8 cellular contexts compared by ENCODE assay signal in genomic region chr7:64314493-64315020, GRCh38. TPM values are rescaled to one million over a fixed set of nuclear protein-coding genes. Genes with fewer than 3 reads are reported as not detected.
DNase-seq lines count a peak whose midpoint lies in the region; ATAC-seq and TF ChIP-seq lines count a peak whose summit lies in the region.

No MANE protein-coding gene starts in this region.

- peak overlapping the region; percentile 85 for H3K4me2 ChIP-seq in SK-N-SH

- CTCF ChIA-PET in HEK293 (lab: Yijun Ruan, JAX) (no interaction called here), SK-N-SH (lab: Yijun Ruan, JAX) (interaction anchor here (1.4 kb wide), 1 partner anchor 8 kb away, joined by 3 read pairs; no protein-coding TSS in a partner anchor), WTC11 (lab: Charles Lee) (no interaction called here)

- no peak for TF ChIP-seq RAD21 in SK-N-SH (IDR thresholded peaks at IDR 0.05; ENCODE audit: low read length)

- peaks cover 58% of the 10 kb centered on the region for H3K36me3 Mint-ChIP-seq in WTC11

- H3K4me1 ChIP-seq in HEK293 (ENCODE audit: control insufficient read depth, insufficient read depth, low read length) (no peaks in the 10 kb centered on the region), SK-N-SH (ENCODE audit: control insufficient read depth in 1 of 2, insufficient read depth in 2 of 2, low read depth in 1 of 2, low read length in 1 of 2) (peaks cover 0 to 24% of the 10 kb centered on the region in 2 experiments; a peak in 2 of 4 replicates), esophagus (ENCODE audit: control insufficient read depth in 2 of 2, insufficient read depth in 2 of 2, low read length in 1 of 2) (peaks cover 0 to 4% of the 10 kb centered on the region in 2 donors)

- ATAC-seq in WTC11, result no peak
- no peak for ATAC-seq in GM21390 (IDR thresholded peaks at IDR 0.05; ENCODE audit: unreplicated experiment)

- no peak overlapping the region for H3K27ac Mint-ChIP-seq in WTC11

- WGBS in SK-N-SH (ENCODE audit: low lambda C conversion rate), result 2% methylated on average over 14 of the region's 14 CpGs
- WGBS in esophagus, 2 donors, result 14 to 15% methylated on average over 14 of the region's 14 CpGs

- no peak overlapping the region for H3K4me3 Mint-ChIP-seq in WTC11

- POLR2A ChIA-PET in HEK293 (lab: Yijun Ruan, JAX), result interaction anchor here (1.0 to 2.2 kb wide), 2 partner anchors 9 to 248 kb away, joined by 3 to 16 read pairs; partner anchors contain the start of gene ZNF680
- POLR2A ChIA-PET in SK-N-SH (lab: Yijun Ruan, JAX), result interaction anchor here (0.6 to 1.4 kb wide), 2 partner anchors 248 kb away, joined by 3 to 9 read pairs; partner anchors contain the start of gene ZNF680
- POLR2A ChIA-PET in WTC11 (lab: Charles Lee), result no interaction called here

- peak overlapping the region; percentile 86 for H2AFZ ChIP-seq in SK-N-SH (ENCODE audit: low read depth)

- H3K9me2 ChIP-seq in SK-N-SH, result no peaks in the 10 kb centered on the region; the same call in 1 of the 2 replicates

- H3K36me3 ChIP-seq in HEK293 (ENCODE audit: control insufficient read depth in 2 of 2, insufficient read depth in 1 of 2, low read length in 2 of 2) (peaks cover 0 to 16% of the 10 kb centered on the region in 2 experiments; a peak in 1 of 3 replicates), SK-N-SH (replicated peaks in 1 of 2; ENCODE audit: control insufficient read depth in 1 of 2, insufficient read depth in 2 of 2, low read length in 1 of 2) (peaks cover 13 to 17% of the 10 kb centered on the region in 2 experiments), esophagus (ENCODE audit: control insufficient read depth in 2 of 2, insufficient read depth in 2 of 2, low read length in 1 of 2) (no peaks in the 10 kb centered on the region)

- no peak for TF ChIP-seq EP300 in SK-N-SH (IDR thresholded peaks at IDR 0.05; ENCODE audit: borderline replicate concordance in 1 of 2, low read depth in 1 of 2, low read length in 1 of 2)

- peaks cover 1% of the 10 kb centered on the region for H3F3A ChIP-seq in SK-N-SH (replicated peaks; ENCODE audit: insufficient read depth)

- peaks cover 61% of the 10 kb centered on the region for H3K9me3 Mint-ChIP-seq in WTC11

- TF ChIP-seq CTCF in HEK293 (tag by site-specific recombination; IDR thresholded peaks at IDR 0.05) (no peak), SK-N-SH (IDR thresholded peaks at IDR 0.05) (no peak), WTC11 (IDR thresholded peaks at IDR 0.05) (no peak)

- peaks cover 54% of the 10 kb centered on the region for H3K79me2 ChIP-seq in SK-N-SH (ENCODE audit: insufficient read depth)

- H3K27me3 Mint-ChIP-seq in WTC11 (ENCODE audit: low read depth), result no peaks in the 10 kb centered on the region; the same call in 1 of the 2 replicates

- peak overlapping the region; percentile 67 for H3K4me3 ChIP-seq in HEK293 (ENCODE audit: low read depth, low read length)
- H3K4me3 ChIP-seq in SK-N-SH (ENCODE audit: low read depth in 2 of 2, low read length in 1 of 2), result peak overlapping the region; percentile 80 to 89
- H3K4me3 ChIP-seq in esophagus (ENCODE audit: low read depth in 1 of 2, low read length in 2 of 2), result peak overlapping the region; percentile 81 to 99
- peak overlapping the region; percentile 52 to 80 (median 66) for H3K4me3 ChIP-seq in skin epidermis

- no peaks in the 10 kb centered on the region for H3K4me1 Mint-ChIP-seq in WTC11

- H3K9ac ChIP-seq in SK-N-SH, result peak overlapping the region; percentile 91

- DNase-seq in SK-N-SH, result no peak
- DNase-seq in SIG-M5 (lab: John Stamatoyannopoulos, UW), result no peak
- DNase-seq in WTC11 (ENCODE audit: low spot score), result no peak
- no peak for DNase-seq in DMS153 treated with DMSO at 0.1 percent for 48 hours (lab: John Stamatoyannopoulos, UW; ENCODE audit: unreplicated experiment)

- H4K20me1 ChIP-seq in SK-N-SH (ENCODE audit: insufficient read depth), result no peaks in the 10 kb centered on the region

- H3K27me3 ChIP-seq in SK-N-SH (ENCODE audit: insufficient read depth), result no peaks in the 10 kb centered on the region
- no peaks in the 10 kb centered on the region for H3K27me3 ChIP-seq in esophagus (ENCODE audit: control insufficient read depth in 1 of 2, insufficient read depth in 2 of 2, low read length in 2 of 2)

- H3K27ac ChIP-seq in HEK293 (ENCODE audit: extremely low read depth, low read depth, low read length) (peak overlapping the region; percentile 72; the same call in 1 of the 2 replicates), SK-N-SH (ENCODE audit: low read depth in 2 of 2, low read length in 1 of 2) (peak overlapping the region; percentile 63 to 85), esophagus (ENCODE audit: low read depth in 2 of 2, low read length in 1 of 2) (peak overlapping the region; percentile 75 to 91), skin epidermis (peak overlapping the region; percentile 52 to 90 (median 83))

- H3K9me3 ChIP-seq in HEK293 (ENCODE audit: control insufficient read depth, insufficient read depth, low read depth, low read length) (no peaks in the 10 kb centered on the region), SK-N-SH (peaks cover 12% of the 10 kb centered on the region), esophagus (ENCODE audit: control insufficient read depth in 2 of 2, insufficient read depth in 1 of 2, low read depth in 1 of 2, low read length in 1 of 2) (no peaks in the 10 kb centered on the region)

TF ChIP-seq in HEK293, 187 proteins besides CTCF, POLR2A, EP300 and RAD21:
- no peak for TF ChIP-seq ZNF488 (tag by site-specific recombination; IDR thresholded peaks at IDR 0.05)
- TF ChIP-seq ZNF121 (tag by site-specific recombination; IDR thresholded peaks at IDR 0.05), result 0 out of 2 replicates have a peak, but pooled peaks have one; percentile 35
TF ChIP-seq in HEK293: peak in this region for 1.

TF ChIP-seq in SK-N-SH, 30 proteins besides CTCF, POLR2A, EP300 and RAD21:
- no peak for TF ChIP-seq TAF1 (IDR thresholded peaks at IDR 0.05; ENCODE audit: borderline replicate concordance, low read depth, low read length)
- no peak for TF ChIP-seq IRF3 (IDR thresholded peaks at IDR 0.05; ENCODE audit: low read depth, low read length)
- TF ChIP-seq TEAD4 (IDR thresholded peaks at IDR 0.05; ENCODE audit: borderline replicate concordance, insufficient read depth), result no peak
- no peak for TF ChIP-seq MXI1 (IDR thresholded peaks at IDR 0.05; ENCODE audit: low read depth, low read length)
- no peak for TF ChIP-seq GATA2 (CRISPR knock-in tag; IDR thresholded peaks at IDR 0.05)

TF ChIP-seq in WTC11, 78 proteins besides CTCF, POLR2A, EP300 and RAD21 (continues in another document):
- TF ChIP-seq STAT6 (CRISPR knock-in tag; conservative IDR thresholded peaks at IDR 0.05; ENCODE audit: low read depth) (no peak), ZNF232 (CRISPR knock-in tag; IDR thresholded peaks at IDR 0.05) (no peak), ZNF425 (CRISPR knock-in tag; conservative IDR thresholded peaks at IDR 0.05) (no peak), CREB1 (CRISPR knock-in tag; IDR thresholded peaks at IDR 0.05) (no peak), E2F5 (CRISPR knock-in tag; IDR thresholded peaks at IDR 0.05) (no peak), ZNF219 (CRISPR knock-in tag; IDR thresholded peaks at IDR 0.05; ENCODE audit: borderline replicate concordance) (no peak), ZNF121 (CRISPR knock-in tag; IDR thresholded peaks at IDR 0.05) (no peak)

RNA-seq across cellular contexts. Expression of gene ZNF736, which starts 0.8 kb away (rescaled TPM):
- 4.0 and 7.3 TPM in 2 replicates for polyA plus RNA-seq in SK-N-SH (2012; rRNA removed)
- polyA plus RNA-seq in SK-N-SH (2012; cell fraction: cytosol; rRNA removed), result 3.1 and 3.6 TPM in 2 replicates
- polyA plus RNA-seq in SK-N-SH (2012; cell fraction: nucleus; rRNA removed), result 17.1 and 29.0 TPM in 2 replicates
- 1 to 10 TPM; 1.7 to 3.5 TPM for polyA plus RNA-seq in esophagus
- total RNA-seq in WTC11 (2021), result 0.02 to 0.07 TPM (median 0.02 TPM) in 3 replicates

Comparison
In these comparisons a context has a peak if more than half of its experiments do, and no peak if none do; other contexts are left out.
1. Of the 8 proteins assayed by ChIP-seq in both HEK293 and WTC11: peak only in HEK293: ZNF121; only in WTC11: none; in both: none; in neither: 7.